Comparison of ENCODE assay signal across 18 cellular contexts in the genomic region with DNA sequence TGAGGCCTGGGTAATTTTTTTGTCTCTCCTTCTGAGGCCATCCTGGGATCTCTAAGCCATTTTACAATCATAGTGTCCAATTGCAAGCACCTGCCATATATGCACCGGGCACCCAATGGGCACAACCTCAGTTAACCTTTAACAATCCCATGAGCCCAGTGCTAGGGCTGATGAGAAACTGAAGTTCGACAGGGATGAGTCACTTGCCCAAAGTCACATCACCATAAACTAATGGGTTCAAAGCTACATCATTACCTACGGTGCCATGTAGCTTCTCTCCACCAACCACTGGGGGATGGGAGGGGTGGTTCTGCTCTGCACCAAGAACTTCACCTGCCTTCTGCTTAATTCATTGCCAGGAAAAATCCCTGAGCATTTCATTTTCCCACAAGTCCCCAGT.
"Had no signal": no experiment of that assay in that cellular context is flagged by ENCODE, and none has a peak within 500 bp of the region (broad histone marks: within the 10 kb centered on the region; RNA-seq: fewer than 3 reads in every experiment).

No MANE protein-coding gene starts in this region.

- H3K27ac ChIP-seq: KMS-11 had no signal

- ATAC-seq: K562, SK-N-SH treated with all-trans-retinoic acid at 6 μM for 48 hours had no signal

- H3K4me3 ChIP-seq: K562 had no signal

- DNase-seq: Kasumi-1, MM.1S, NCI-H1092, NCI-H1105 treated with DMSO at 0.1 percent for 48 hours, NCI-H1417 treated with DMSO at 0.1 percent for 48 hours, NCI-H146, NCI-H1694 treated with DMSO at 0.1 percent for 48 hours, NCI-H1930, NCI-H2081, NCI-H2107, NCI-H2227 treated with DMSO at 0.1 percent for 48 hours, NCI-H524, NCI-H526 treated with DMSO at 0.1 percent for 48 hours, NCI-H774, SHP77 had no signal
